In genomic region chr7:44121761-44122420, GRCh38 we compare ENCODE assay signal across 9 cellular contexts. TPM values are rescaled to one million over a fixed set of nuclear protein-coding genes. Genes with fewer than 3 reads are reported as not detected.
DNase-seq lines count a peak whose midpoint lies in the region; ATAC-seq and TF ChIP-seq lines count a peak whose summit lies in the region.
"Had no signal": no experiment of that assay in that cellular context is flagged by ENCODE, and none has a peak within 500 bp of the region (broad histone marks: within the 10 kb centered on the region; RNA-seq: fewer than 3 reads in every experiment).

No MANE protein-coding gene starts in this region.

- peak overlapping the region in 1 of 2 donors; percentile 93 for H3K27ac Mint-ChIP-seq in effector memory CD8-positive, alpha-beta T cell

- H3K4me1 ChIP-seq in Loucy (ENCODE audit: insufficient read depth, low read length, poor library complexity, severe bottlenecking) (peaks cover 41% of the 10 kb centered on the region), psoas muscle (peaks cover 25% of the 10 kb centered on the region)

- H3K9me3 Mint-ChIP-seq in effector memory CD8-positive, alpha-beta T cell: no peaks in the 10 kb centered on the region

- H3K27ac ChIP-seq in coronary artery (peak overlapping the region; percentile 42 to 89), psoas muscle (peak overlapping the region; percentile 93)

- H3K9ac ChIP-seq in Loucy (ENCODE audit: low read depth, low read length, poor library complexity, severe bottlenecking): peak overlapping the region; percentile 74

- peak in 3 of 4 donors; percentile 16 to 34 (median 23) for ATAC-seq in psoas muscle
- ATAC-seq in effector memory CD8-positive, alpha-beta T cell (replicated peaks): no peak

- WGBS in psoas muscle, 3 donors: 55 to 67% (median 56%) methylated on average over 12 of the region's 12 CpGs

- H4K20me1 ChIP-seq in Loucy (ENCODE audit: insufficient read depth, low read length, poor library complexity, severe bottlenecking): peaks cover 6% of the 10 kb centered on the region

- H3K36me3 ChIP-seq in Loucy (ENCODE audit: insufficient read depth, low read length) (peaks cover 6% of the 10 kb centered on the region; the same call in 1 of the 2 replicates), psoas muscle (ENCODE audit: insufficient read depth in 1 of 2, low read depth in 1 of 2) (peaks cover 0 to 37% of the 10 kb centered on the region in 2 donors)

- H3K9me3 ChIP-seq in Loucy (ENCODE audit: insufficient read depth, low read depth, low read length) (no peaks in the 10 kb centered on the region), psoas muscle (no peaks in the 10 kb centered on the region)

- peaks cover 5% of the 10 kb centered on the region; the same call in 1 of the 2 replicates for H3F3A ChIP-seq in Loucy (ENCODE audit: low read depth)

- no peaks in the 10 kb centered on the region for H3K27me3 ChIP-seq in Loucy (ENCODE audit: insufficient read depth, low read length, poor library complexity, severe bottlenecking)
- H3K27me3 ChIP-seq in psoas muscle (ENCODE audit: insufficient read depth in 3 of 3, low read length in 2 of 3): no peaks in the 10 kb centered on the region

- intact Hi-C loops in psoas muscle (cut with DNase I): loop anchor here (5.0 kb wide), 2 partner anchors 35 to 40 kb away; partner anchors contain the start of gene POLM (in 1 of the 2)
- intact Hi-C loops in posterior vena cava (cut with DNase I): no loop called here

- no peaks in the 10 kb centered on the region for H3K27me3 Mint-ChIP-seq in effector memory CD8-positive, alpha-beta T cell

- H3K36me3 Mint-ChIP-seq in effector memory CD8-positive, alpha-beta T cell (ENCODE audit: insufficient read depth): peaks cover 15% of the 10 kb centered on the region

- no peaks in the 10 kb centered on the region for H3K9me2 ChIP-seq in Loucy (replicated peaks; ENCODE audit: low read depth, low read length)

- H3K4me2 ChIP-seq in Loucy (ENCODE audit: low read depth, low read length, poor library complexity, severe bottlenecking): peak overlapping the region; percentile 99

- H3K79me2 ChIP-seq in Loucy (ENCODE audit: insufficient read depth, low read length): peaks cover 53% of the 10 kb centered on the region

- TF ChIP-seq CTCF in GM12864 (IDR thresholded peaks at IDR 0.05; ENCODE audit: low read depth, low read length, missing control alignments) (no peak), Loucy (conservative IDR thresholded peaks at IDR 0.05; ENCODE audit: low read length) (no peak), coronary artery (IDR thresholded peaks at IDR 0.05) (no peak), psoas muscle (IDR thresholded peaks at IDR 0.05) (no peak)

- H2AFZ ChIP-seq in Loucy (ENCODE audit: low read length): no peak overlapping the region

- DNase-seq in GM12864 (ENCODE audit: low read depth) (no peak), coronary artery (ENCODE audit: low spot score) (no peak), psoas muscle (peak; percentile 12 to 28), posterior vena cava (ENCODE audit: low spot score) (no peak)
- no peak for DNase-seq in effector memory CD8-positive, alpha-beta T cell
- DNase-seq in stimulated activated CD4-positive, alpha-beta T cell treated with anti-CD3 and anti-CD28 coated beads, Interleukin-4, amount 100 ng/mL, for 4 hours: no peak
- DNase-seq: NCI-H446 had no signal

- H3K4me3 Mint-ChIP-seq in effector memory CD8-positive, alpha-beta T cell: peak overlapping the region in 1 of 2 donors; percentile 87

- H3K4me3 ChIP-seq in GM12864 (ENCODE audit: low read depth, low read length): peak overlapping the region; percentile 81; the same call in 1 of the 2 replicates
- peak overlapping the region; percentile 90 for H3K4me3 ChIP-seq in Loucy (ENCODE audit: low read length, poor library complexity, severe bottlenecking)
- H3K4me3 ChIP-seq in coronary artery: no peak overlapping the region
- peak overlapping the region; percentile 89 for H3K4me3 ChIP-seq in psoas muscle

- peaks cover 16 to 19% of the 10 kb centered on the region in 2 donors for H3K4me1 Mint-ChIP-seq in effector memory CD8-positive, alpha-beta T cell (ENCODE audit: low read depth in 2 of 2)

RNA-seq across cellular contexts. Expression of gene POLD2, which starts 1.5 kb away (rescaled TPM):
- 100 to 1,000 TPM in 3 of 4 donors, 10 to 100 TPM in 1; 79.2 to 127 (median 119) TPM for total RNA-seq in psoas muscle
- 10 to 100 TPM; 57.3 to 87.1 (median 81.3) TPM for polyA plus RNA-seq in psoas muscle
- total RNA-seq in posterior vena cava: 10 to 100 TPM; 39.9 to 60.0 TPM

RNA-seq across cellular contexts. Expression of gene AEBP1, which starts 17.7 kb away (rescaled TPM):
- total RNA-seq in psoas muscle: 10 to 100 TPM in 3 of 4 donors, 1 to 10 TPM in 1; 6.9 to 22.0 (median 14.6) TPM
- polyA plus RNA-seq in psoas muscle: 1 to 10 TPM; 2.8 to 7.8 (median 5.9) TPM
- total RNA-seq in posterior vena cava: 100 to 1,000 TPM; 783 to 919 TPM

RNA-seq across cellular contexts. Expression of gene MYL7, which starts 19.2 kb away (rescaled TPM):
- total RNA-seq in psoas muscle: 1 to 10 TPM in 2 of 4 donors, not detected in 2; 1.7 TPM
- under 1 TPM in 2 of 3 donors, not detected in 1; 0.15 to 0.23 TPM for polyA plus RNA-seq in psoas muscle
- total RNA-seq in posterior vena cava: 1 to 10 TPM in 1 of 2 donors, not detected in 1; 1.4 TPM
- total RNA-seq: pulmonary artery endothelial cell had no signal

RNA-seq across cellular contexts. Expression of gene POLM, which starts 39.6 kb away (rescaled TPM):
- 10 to 100 TPM in 3 of 4 donors, 1 to 10 TPM in 1; 7.7 to 13.1 (median 10.4) TPM for total RNA-seq in psoas muscle
- 1 to 10 TPM; 7.1 to 9.6 (median 7.1) TPM for polyA plus RNA-seq in psoas muscle
- 10 to 100 TPM in 1 of 2 donors, 1 to 10 TPM in 1; 9.4 to 16.9 TPM for total RNA-seq in posterior vena cava

RNA-seq across cellular contexts. Expression of gene PGAM2, which starts 56.5 kb away (rescaled TPM):
- total RNA-seq in psoas muscle: 100 to 1,000 TPM; 214 to 449 (median 298) TPM
- polyA plus RNA-seq in psoas muscle: 1,000 to 10,000 TPM in 1 of 3 donors, 100 to 1,000 TPM in 2; 285 to 1,581 (median 569) TPM
- total RNA-seq in posterior vena cava: 1 to 10 TPM; 1.6 to 2.1 TPM
- total RNA-seq: pulmonary artery endothelial cell had no signal

Comparison
In these comparisons a context has a peak if more than half of its experiments do, and no peak if none do; other contexts are left out.
1. DNase-seq: peak in psoas muscle (2 of 2); none in GM12864 (single experiment), coronary artery (single experiment), effector memory CD8-positive, alpha-beta T cell (0 of 3), stimulated activated CD4-positive, alpha-beta T cell treated with anti-CD3 and anti-CD28 coated beads, Interleukin-4, amount 100 ng/mL, for 4 hours (0 of 2) and posterior vena cava (single experiment).
2. RNA of gene AEBP1, which starts 17.7 kb away (total RNA-seq): 783 to 919 TPM in posterior vena cava; 6.9 to 22.0 TPM in psoas muscle; every median in the first group is over 10 times any median in the second.
3. intact Hi-C loops: an anchor here in psoas muscle (5.0 kb wide); none called in posterior vena cava.